Comparison of ENCODE assay signal across 14 cellular contexts in genomic region chr12:132150780-132151144, GRCh38.
"Had no signal": no experiment of that assay in that cellular context is flagged by ENCODE, and none has a peak within 500 bp of the region (broad histone marks: within the 10 kb centered on the region; RNA-seq: fewer than 3 reads in every experiment).

No MANE protein-coding gene starts in this region.

- H3K27ac Mint-ChIP-seq: activated CD4-positive, alpha-beta memory T cell treated with anti-CD3 and anti-CD28 coated beads for 36 hours; activated naive CD4-positive, alpha-beta T cell treated with anti-CD3 and anti-CD28 coated beads, Interleukin-2, amount 50 U/mL, for 72 hours; natural killer cell treated with Interleukin-12 subunit alpha and Interleukin-12 subunit beta and Interleukin-15 and Interleukin-18, amount 100 ng/mL, for 72 hours had no signal

- H3K9me3 ChIP-seq: esophagus muscularis mucosa, left ventricle myocardium inferior, pancreas, thyroid gland had no signal

- H3K9me3 Mint-ChIP-seq: activated CD4-positive, alpha-beta memory T cell treated with anti-CD3 and anti-CD28 coated beads for 36 hours; activated naive CD4-positive, alpha-beta T cell treated with anti-CD3 and anti-CD28 coated beads, Interleukin-2, amount 50 U/mL, for 72 hours; natural killer cell treated with Interleukin-12 subunit alpha and Interleukin-12 subunit beta and Interleukin-15 and Interleukin-18, amount 100 ng/mL, for 72 hours had no signal

- H3K27ac ChIP-seq: coronary artery, esophagus muscularis mucosa, left ventricle myocardium inferior, pancreas, thyroid gland had no signal

- H3K4me3 ChIP-seq: coronary artery, esophagus muscularis mucosa, left ventricle myocardium inferior, pancreas, thyroid gland had no signal

- DNase-seq: activated CD4-positive, alpha-beta memory T cell treated with anti-CD3 and anti-CD28 coated beads for 36 hours; activated CD4-positive, alpha-beta T cell treated with anti-CD3 and anti-CD28 coated beads for 4 hours; activated effector memory CD4-positive, alpha-beta T cell treated with anti-CD3 and anti-CD28 coated beads, Interleukin-2, amount 50 U/mL, for 16 hours; cerebellar nuclear complex; hippocampal formation; stimulated activated CD4-positive, alpha-beta T cell treated with anti-CD3 and anti-CD28 coated beads, Interleukin-4, amount 100 ng/mL, for 1 hour; stimulated activated naive CD4-positive, alpha-beta T cell had no signal

- H3K27me3 Mint-ChIP-seq: activated CD4-positive, alpha-beta memory T cell treated with anti-CD3 and anti-CD28 coated beads for 36 hours; natural killer cell treated with Interleukin-12 subunit alpha and Interleukin-12 subunit beta and Interleukin-15 and Interleukin-18, amount 100 ng/mL, for 72 hours had no signal

- H3K27me3 ChIP-seq: esophagus muscularis mucosa, pancreas, thyroid gland had no signal

- ATAC-seq: activated naive CD4-positive, alpha-beta T cell treated with anti-CD3 and anti-CD28 coated beads, Interleukin-2, amount 50 U/mL, for 72 hours; natural killer cell treated with Interleukin-12 subunit alpha and Interleukin-12 subunit beta and Interleukin-15 and Interleukin-18, amount 100 ng/mL, for 72 hours; pancreas had no signal

- H3K4me3 Mint-ChIP-seq: activated CD4-positive, alpha-beta memory T cell treated with anti-CD3 and anti-CD28 coated beads for 36 hours; natural killer cell treated with Interleukin-12 subunit alpha and Interleukin-12 subunit beta and Interleukin-15 and Interleukin-18, amount 100 ng/mL, for 72 hours had no signal

- H3K36me3 ChIP-seq: thyroid gland had no signal
